In the genomic region with DNA sequence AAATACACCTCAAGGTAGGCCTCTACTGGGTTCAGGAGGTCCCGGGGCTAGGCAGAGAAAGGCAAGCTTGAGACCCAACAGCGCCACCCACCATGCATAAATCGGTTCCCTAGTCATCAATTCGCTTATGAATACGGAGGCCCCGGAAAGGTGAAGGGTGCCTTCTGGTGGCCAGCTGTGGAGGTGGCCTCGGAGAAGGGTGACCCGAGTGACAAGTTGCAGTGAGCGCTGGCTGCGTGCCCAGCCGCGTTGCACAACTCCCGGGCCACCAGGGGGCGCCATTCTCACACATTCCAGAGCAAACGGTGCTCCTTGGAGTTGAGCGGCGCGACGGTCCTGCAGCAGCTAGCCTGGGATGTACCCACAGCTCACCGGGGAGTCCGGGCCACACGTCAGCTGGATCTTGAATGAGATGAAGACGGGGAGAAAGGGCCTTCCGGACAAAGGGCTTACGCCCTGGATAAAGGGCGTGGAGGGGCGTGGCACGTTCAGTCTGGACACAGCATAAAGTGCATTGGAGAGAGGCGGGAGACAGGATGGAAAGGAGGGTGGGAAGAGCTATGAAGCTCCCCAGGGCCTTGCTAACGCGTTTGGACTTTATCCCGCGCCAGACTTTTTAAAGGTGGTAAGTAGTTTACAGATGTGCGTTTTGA, we compare ENCODE assay signal across 1 cellular context.
TF ChIP-seq lines count a peak whose summit lies in the region.

No MANE protein-coding gene starts in this region.

TF ChIP-seq in K562, 482 proteins besides CTCF, POLR2A, EP300 and RAD21 (continued from another document and continues in another):
- TF ChIP-seq YY1 (IDR thresholded peaks at IDR 0.05; ENCODE audit: borderline replicate concordance in 1 of 3, control insufficient read depth in 1 of 3, extremely low read depth in 1 of 3, insufficient read depth in 3 of 3, insufficient read length in 1 of 3, insufficient replicate concordance in 2 of 3, low read depth in 1 of 3, low read length in 2 of 3): peak in 2 of 3 experiments; percentile 29 to 66
- no peak for TF ChIP-seq NR2F6 (CRISPR knock-in tag; IDR thresholded peaks at IDR 0.05)
- TF ChIP-seq MEIS2 (IDR thresholded peaks at IDR 0.05; ENCODE audit: partially characterized antibody): peak; percentile 84
- no peak for TF ChIP-seq ZNF23 (CRISPR knock-in tag; IDR thresholded peaks at IDR 0.05)
- TF ChIP-seq SMAD2 (IDR thresholded peaks at IDR 0.05; ENCODE audit: low read depth, low read length): no peak
- no peak for TF ChIP-seq ZKSCAN8 (CRISPR knock-in tag; IDR thresholded peaks at IDR 0.05)
- TF ChIP-seq MTA2 (IDR thresholded peaks at IDR 0.05; ENCODE audit: low read depth): no peak
- peak; percentile 69 for TF ChIP-seq DACH1 (IDR thresholded peaks at IDR 0.05; ENCODE audit: partially characterized antibody)
- no peak for TF ChIP-seq BCL6 (CRISPR knock-in tag; IDR thresholded peaks at IDR 0.05)
- TF ChIP-seq HMG20B (CRISPR knock-in tag; IDR thresholded peaks at IDR 0.05): no peak
- TF ChIP-seq, protein P1, sequence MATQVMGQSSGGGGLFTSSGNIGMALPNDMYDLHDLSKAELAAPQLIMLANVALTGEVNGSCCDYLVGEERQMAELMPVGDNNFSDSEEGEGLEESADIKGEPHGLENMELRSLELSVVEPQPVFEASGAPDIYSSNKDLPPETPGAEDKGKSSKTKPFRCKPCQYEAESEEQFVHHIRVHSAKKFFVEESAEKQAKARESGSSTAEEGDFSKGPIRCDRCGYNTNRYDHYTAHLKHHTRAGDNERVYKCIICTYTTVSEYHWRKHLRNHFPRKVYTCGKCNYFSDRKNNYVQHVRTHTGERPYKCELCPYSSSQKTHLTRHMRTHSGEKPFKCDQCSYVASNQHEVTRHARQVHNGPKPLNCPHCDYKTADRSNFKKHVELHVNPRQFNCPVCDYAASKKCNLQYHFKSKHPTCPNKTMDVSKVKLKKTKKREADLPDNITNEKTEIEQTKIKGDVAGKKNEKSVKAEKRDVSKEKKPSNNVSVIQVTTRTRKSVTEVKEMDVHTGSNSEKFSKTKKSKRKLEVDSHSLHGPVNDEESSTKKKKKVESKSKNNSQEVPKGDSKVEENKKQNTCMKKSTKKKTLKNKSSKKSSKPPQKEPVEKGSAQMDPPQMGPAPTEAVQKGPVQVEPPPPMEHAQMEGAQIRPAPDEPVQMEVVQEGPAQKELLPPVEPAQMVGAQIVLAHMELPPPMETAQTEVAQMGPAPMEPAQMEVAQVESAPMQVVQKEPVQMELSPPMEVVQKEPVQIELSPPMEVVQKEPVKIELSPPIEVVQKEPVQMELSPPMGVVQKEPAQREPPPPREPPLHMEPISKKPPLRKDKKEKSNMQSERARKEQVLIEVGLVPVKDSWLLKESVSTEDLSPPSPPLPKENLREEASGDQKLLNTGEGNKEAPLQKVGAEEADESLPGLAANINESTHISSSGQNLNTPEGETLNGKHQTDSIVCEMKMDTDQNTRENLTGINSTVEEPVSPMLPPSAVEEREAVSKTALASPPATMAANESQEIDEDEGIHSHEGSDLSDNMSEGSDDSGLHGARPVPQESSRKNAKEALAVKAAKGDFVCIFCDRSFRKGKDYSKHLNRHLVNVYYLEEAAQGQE (CRISPR knock-in tag; IDR thresholded peaks at IDR 0.05; ENCODE audit: low read depth): 0 out of 2 replicates have a peak, but pooled peaks have one; percentile 25
- no peak for TF ChIP-seq E2F3 (CRISPR knock-in tag; IDR thresholded peaks at IDR 0.05)
- TF ChIP-seq, protein P2, sequence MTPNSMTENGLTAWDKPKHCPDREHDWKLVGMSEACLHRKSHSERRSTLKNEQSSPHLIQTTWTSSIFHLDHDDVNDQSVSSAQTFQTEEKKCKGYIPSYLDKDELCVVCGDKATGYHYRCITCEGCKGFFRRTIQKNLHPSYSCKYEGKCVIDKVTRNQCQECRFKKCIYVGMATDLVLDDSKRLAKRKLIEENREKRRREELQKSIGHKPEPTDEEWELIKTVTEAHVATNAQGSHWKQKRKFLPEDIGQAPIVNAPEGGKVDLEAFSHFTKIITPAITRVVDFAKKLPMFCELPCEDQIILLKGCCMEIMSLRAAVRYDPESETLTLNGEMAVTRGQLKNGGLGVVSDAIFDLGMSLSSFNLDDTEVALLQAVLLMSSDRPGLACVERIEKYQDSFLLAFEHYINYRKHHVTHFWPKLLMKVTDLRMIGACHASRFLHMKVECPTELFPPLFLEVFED (CRISPR knock-in tag; conservative IDR thresholded peaks at IDR 0.05): no peak
- TF ChIP-seq ZNF699 (CRISPR knock-in tag; IDR thresholded peaks at IDR 0.05; ENCODE audit: insufficient replicate concordance): no peak
- peak; percentile 91 for TF ChIP-seq ARID2 (IDR thresholded peaks at IDR 0.05)
- TF ChIP-seq, protein P3, sequence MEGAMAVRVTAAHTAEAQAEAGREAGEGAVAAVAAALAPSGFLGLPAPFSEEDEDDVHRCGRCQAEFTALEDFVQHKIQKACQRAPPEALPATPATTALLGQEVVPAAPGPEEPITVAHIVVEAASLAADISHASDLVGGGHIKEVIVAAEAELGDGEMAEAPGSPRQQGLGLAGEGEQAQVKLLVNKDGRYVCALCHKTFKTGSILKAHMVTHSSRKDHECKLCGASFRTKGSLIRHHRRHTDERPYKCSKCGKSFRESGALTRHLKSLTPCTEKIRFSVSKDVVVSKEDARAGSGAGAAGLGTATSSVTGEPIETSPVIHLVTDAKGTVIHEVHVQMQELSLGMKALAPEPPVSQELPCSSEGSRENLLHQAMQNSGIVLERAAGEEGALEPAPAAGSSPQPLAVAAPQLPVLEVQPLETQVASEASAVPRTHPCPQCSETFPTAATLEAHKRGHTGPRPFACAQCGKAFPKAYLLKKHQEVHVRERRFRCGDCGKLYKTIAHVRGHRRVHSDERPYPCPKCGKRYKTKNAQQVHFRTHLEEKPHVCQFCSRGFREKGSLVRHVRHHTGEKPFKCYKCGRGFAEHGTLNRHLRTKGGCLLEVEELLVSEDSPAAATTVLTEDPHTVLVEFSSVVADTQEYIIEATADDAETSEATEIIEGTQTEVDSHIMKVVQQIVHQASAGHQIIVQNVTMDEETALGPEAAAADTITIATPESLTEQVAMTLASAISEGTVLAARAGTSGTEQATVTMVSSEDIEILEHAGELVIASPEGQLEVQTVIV (CRISPR knock-in tag; IDR thresholded peaks at IDR 0.05; ENCODE audit: borderline replicate concordance): no peak
- no peak for TF ChIP-seq ZNF766 (CRISPR knock-in tag; conservative IDR thresholded peaks at IDR 0.05)
- peak; percentile 85 for TF ChIP-seq SMAD1 (IDR thresholded peaks at IDR 0.05; ENCODE audit: low read depth, low read length, partially characterized antibody)
- TF ChIP-seq TRIM24 (IDR thresholded peaks at IDR 0.05): peak in 1 of 2 experiments; percentile 30; a peak in 1 of 4 replicates
- TF ChIP-seq, protein P4, sequence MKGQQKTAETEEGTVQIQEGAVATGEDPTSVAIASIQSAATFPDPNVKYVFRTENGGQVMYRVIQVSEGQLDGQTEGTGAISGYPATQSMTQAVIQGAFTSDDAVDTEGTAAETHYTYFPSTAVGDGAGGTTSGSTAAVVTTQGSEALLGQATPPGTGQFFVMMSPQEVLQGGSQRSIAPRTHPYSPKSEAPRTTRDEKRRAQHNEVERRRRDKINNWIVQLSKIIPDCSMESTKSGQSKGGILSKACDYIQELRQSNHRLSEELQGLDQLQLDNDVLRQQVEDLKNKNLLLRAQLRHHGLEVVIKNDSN (CRISPR knock-in tag; IDR thresholded peaks at IDR 0.05): no peak
- TF ChIP-seq, protein P5, sequence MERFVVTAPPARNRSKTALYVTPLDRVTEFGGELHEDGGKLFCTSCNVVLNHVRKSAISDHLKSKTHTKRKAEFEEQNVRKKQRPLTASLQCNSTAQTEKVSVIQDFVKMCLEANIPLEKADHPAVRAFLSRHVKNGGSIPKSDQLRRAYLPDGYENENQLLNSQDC (CRISPR knock-in tag; IDR thresholded peaks at IDR 0.05): no peak
- no peak for TF ChIP-seq DDX20 (tag; IDR thresholded peaks at IDR 0.05; ENCODE audit: low read depth)
- TF ChIP-seq, protein P6, sequence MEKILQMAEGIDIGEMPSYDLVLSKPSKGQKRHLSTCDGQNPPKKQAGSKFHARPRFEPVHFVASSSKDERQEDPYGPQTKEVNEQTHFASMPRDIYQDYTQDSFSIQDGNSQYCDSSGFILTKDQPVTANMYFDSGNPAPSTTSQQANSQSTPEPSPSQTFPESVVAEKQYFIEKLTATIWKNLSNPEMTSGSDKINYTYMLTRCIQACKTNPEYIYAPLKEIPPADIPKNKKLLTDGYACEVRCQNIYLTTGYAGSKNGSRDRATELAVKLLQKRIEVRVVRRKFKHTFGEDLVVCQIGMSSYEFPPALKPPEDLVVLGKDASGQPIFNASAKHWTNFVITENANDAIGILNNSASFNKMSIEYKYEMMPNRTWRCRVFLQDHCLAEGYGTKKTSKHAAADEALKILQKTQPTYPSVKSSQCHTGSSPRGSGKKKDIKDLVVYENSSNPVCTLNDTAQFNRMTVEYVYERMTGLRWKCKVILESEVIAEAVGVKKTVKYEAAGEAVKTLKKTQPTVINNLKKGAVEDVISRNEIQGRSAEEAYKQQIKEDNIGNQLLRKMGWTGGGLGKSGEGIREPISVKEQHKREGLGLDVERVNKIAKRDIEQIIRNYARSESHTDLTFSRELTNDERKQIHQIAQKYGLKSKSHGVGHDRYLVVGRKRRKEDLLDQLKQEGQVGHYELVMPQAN (IDR thresholded peaks at IDR 0.05; ENCODE audit: borderline replicate concordance): no peak
- TF ChIP-seq, protein P7, sequence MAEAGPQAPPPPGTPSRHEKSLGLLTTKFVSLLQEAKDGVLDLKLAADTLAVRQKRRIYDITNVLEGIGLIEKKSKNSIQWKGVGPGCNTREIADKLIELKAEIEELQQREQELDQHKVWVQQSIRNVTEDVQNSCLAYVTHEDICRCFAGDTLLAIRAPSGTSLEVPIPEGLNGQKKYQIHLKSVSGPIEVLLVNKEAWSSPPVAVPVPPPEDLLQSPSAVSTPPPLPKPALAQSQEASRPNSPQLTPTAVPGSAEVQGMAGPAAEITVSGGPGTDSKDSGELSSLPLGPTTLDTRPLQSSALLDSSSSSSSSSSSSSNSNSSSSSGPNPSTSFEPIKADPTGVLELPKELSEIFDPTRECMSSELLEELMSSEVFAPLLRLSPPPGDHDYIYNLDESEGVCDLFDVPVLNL (CRISPR knock-in tag; IDR thresholded peaks at IDR 0.05; ENCODE audit: low read depth): no peak
- no peak for TF ChIP-seq CBFA2T2 (conservative IDR thresholded peaks at IDR 0.05)
- TF ChIP-seq CCAR2 (IDR thresholded peaks at IDR 0.05; ENCODE audit: low read depth, low read length): no peak
- TF ChIP-seq HDAC1 (IDR thresholded peaks at IDR 0.05): peak in 1 of 2 experiments; percentile 62; a peak in 2 of 4 replicates
- TF ChIP-seq ZBTB17 (CRISPR knock-in tag; IDR thresholded peaks at IDR 0.05): no peak
- peak; percentile 61 to 74 for TF ChIP-seq KDM1A (IDR thresholded peaks at IDR 0.05)
- TF ChIP-seq, protein P8, sequence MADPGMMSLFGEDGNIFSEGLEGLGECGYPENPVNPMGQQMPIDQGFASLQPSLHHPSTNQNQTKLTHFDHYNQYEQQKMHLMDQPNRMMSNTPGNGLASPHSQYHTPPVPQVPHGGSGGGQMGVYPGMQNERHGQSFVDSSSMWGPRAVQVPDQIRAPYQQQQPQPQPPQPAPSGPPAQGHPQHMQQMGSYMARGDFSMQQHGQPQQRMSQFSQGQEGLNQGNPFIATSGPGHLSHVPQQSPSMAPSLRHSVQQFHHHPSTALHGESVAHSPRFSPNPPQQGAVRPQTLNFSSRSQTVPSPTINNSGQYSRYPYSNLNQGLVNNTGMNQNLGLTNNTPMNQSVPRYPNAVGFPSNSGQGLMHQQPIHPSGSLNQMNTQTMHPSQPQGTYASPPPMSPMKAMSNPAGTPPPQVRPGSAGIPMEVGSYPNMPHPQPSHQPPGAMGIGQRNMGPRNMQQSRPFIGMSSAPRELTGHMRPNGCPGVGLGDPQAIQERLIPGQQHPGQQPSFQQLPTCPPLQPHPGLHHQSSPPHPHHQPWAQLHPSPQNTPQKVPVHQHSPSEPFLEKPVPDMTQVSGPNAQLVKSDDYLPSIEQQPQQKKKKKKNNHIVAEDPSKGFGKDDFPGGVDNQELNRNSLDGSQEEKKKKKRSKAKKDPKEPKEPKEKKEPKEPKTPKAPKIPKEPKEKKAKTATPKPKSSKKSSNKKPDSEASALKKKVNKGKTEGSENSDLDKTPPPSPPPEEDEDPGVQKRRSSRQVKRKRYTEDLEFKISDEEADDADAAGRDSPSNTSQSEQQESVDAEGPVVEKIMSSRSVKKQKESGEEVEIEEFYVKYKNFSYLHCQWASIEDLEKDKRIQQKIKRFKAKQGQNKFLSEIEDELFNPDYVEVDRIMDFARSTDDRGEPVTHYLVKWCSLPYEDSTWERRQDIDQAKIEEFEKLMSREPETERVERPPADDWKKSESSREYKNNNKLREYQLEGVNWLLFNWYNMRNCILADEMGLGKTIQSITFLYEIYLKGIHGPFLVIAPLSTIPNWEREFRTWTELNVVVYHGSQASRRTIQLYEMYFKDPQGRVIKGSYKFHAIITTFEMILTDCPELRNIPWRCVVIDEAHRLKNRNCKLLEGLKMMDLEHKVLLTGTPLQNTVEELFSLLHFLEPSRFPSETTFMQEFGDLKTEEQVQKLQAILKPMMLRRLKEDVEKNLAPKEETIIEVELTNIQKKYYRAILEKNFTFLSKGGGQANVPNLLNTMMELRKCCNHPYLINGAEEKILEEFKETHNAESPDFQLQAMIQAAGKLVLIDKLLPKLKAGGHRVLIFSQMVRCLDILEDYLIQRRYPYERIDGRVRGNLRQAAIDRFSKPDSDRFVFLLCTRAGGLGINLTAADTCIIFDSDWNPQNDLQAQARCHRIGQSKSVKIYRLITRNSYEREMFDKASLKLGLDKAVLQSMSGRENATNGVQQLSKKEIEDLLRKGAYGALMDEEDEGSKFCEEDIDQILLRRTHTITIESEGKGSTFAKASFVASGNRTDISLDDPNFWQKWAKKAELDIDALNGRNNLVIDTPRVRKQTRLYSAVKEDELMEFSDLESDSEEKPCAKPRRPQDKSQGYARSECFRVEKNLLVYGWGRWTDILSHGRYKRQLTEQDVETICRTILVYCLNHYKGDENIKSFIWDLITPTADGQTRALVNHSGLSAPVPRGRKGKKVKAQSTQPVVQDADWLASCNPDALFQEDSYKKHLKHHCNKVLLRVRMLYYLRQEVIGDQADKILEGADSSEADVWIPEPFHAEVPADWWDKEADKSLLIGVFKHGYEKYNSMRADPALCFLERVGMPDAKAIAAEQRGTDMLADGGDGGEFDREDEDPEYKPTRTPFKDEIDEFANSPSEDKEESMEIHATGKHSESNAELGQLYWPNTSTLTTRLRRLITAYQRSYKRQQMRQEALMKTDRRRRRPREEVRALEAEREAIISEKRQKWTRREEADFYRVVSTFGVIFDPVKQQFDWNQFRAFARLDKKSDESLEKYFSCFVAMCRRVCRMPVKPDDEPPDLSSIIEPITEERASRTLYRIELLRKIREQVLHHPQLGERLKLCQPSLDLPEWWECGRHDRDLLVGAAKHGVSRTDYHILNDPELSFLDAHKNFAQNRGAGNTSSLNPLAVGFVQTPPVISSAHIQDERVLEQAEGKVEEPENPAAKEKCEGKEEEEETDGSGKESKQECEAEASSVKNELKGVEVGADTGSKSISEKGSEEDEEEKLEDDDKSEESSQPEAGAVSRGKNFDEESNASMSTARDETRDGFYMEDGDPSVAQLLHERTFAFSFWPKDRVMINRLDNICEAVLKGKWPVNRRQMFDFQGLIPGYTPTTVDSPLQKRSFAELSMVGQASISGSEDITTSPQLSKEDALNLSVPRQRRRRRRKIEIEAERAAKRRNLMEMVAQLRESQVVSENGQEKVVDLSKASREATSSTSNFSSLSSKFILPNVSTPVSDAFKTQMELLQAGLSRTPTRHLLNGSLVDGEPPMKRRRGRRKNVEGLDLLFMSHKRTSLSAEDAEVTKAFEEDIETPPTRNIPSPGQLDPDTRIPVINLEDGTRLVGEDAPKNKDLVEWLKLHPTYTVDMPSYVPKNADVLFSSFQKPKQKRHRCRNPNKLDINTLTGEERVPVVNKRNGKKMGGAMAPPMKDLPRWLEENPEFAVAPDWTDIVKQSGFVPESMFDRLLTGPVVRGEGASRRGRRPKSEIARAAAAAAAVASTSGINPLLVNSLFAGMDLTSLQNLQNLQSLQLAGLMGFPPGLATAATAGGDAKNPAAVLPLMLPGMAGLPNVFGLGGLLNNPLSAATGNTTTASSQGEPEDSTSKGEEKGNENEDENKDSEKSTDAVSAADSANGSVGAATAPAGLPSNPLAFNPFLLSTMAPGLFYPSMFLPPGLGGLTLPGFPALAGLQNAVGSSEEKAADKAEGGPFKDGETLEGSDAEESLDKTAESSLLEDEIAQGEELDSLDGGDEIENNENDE (IDR thresholded peaks at IDR 0.05; ENCODE audit: low read depth, low read length): no peak
